ENCODE assay signal across 1 cellular context in genomic region chr9:127155314-127155713, GRCh38.
A peak's percentile ranks its signal among the peaks of the same experiment; 100 is the strongest.
TF ChIP-seq lines count a peak whose summit lies in the region.

No MANE protein-coding gene starts in this region.

TF ChIP-seq in GM12878, 131 proteins besides CTCF, POLR2A, EP300 and RAD21:
- TF ChIP-seq HDGF (IDR thresholded peaks at IDR 0.05) (0 out of 2 replicates have a peak, but pooled peaks have one; percentile 27), IRF5 (IDR thresholded peaks at IDR 0.05; ENCODE audit: borderline replicate concordance) (no peak), ZNF687 (IDR thresholded peaks at IDR 0.05) (no peak)
